8 cellular contexts compared by ENCODE assay signal in genomic region chr5:171387255-171387969, GRCh38. TPM values are rescaled to one million over a fixed set of nuclear protein-coding genes. Genes with fewer than 3 reads are reported as not detected.
DNase-seq lines count a peak whose midpoint lies in the region; ATAC-seq lines count a peak whose summit lies in the region.

A gene with protein sequence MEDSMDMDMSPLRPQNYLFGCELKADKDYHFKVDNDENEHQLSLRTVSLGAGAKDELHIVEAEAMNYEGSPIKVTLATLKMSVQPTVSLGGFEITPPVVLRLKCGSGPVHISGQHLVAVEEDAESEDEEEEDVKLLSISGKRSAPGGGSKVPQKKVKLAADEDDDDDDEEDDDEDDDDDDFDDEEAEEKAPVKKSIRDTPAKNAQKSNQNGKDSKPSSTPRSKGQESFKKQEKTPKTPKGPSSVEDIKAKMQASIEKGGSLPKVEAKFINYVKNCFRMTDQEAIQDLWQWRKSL (plus strand): TSS chr5:171387849. CDS start chr5:171387949, 100 bp downstream.

- no peaks in the 10 kb centered on the region for H3K9me3 Mint-ChIP-seq in dendritic cell treated with granulocyte-macrophage colony-stimulating factor and Interleukin-4, amounts not matched to agents 40 ng/mL and 50 ng/mL, for 4 days

- H3K27ac Mint-ChIP-seq in dendritic cell treated with granulocyte-macrophage colony-stimulating factor and Interleukin-4, amounts not matched to agents 40 ng/mL and 50 ng/mL, for 4 days: peak within 1 kb of the TSS; percentile 94

- H3K36me3 Mint-ChIP-seq in dendritic cell treated with granulocyte-macrophage colony-stimulating factor and Interleukin-4, amounts not matched to agents 40 ng/mL and 50 ng/mL, for 4 days (ENCODE audit: low read depth): peaks cover 45% of the 10 kb centered on the region

- peaks cover 32% of the 10 kb centered on the region for H3K4me1 Mint-ChIP-seq in dendritic cell treated with granulocyte-macrophage colony-stimulating factor and Interleukin-4, amounts not matched to agents 40 ng/mL and 50 ng/mL, for 4 days (ENCODE audit: low read depth)

- H3K4me3 Mint-ChIP-seq in dendritic cell treated with granulocyte-macrophage colony-stimulating factor and Interleukin-4, amounts not matched to agents 40 ng/mL and 50 ng/mL, for 4 days: peak within 1 kb of the TSS; percentile 95

- peak; percentile 78 to 99 (median 94) for DNase-seq in C1 segment of cervical spinal cord (lab: John Stamatoyannopoulos, UW)
- DNase-seq in NCI-H748 treated with DMSO at 0.1 percent for 48 hours (lab: John Stamatoyannopoulos, UW): peak; percentile 97
- DNase-seq in activated CD4-positive, alpha-beta T cell treated with anti-CD3 and anti-CD28 coated beads, Interleukin-2, amount 50 U/mL, for 24 hours (ENCODE audit: low read depth in 1 of 2, low spot score in 1 of 2): peak; percentile 93 to 97
- peak; percentile 98 for DNase-seq in left lobe of liver (ENCODE audit: low spot score)
- peak; percentile 98 for DNase-seq in stimulated activated CD4-positive, alpha-beta T cell treated with anti-CD3 and anti-CD28 coated beads, Interleukin-2, amount 100 ng/mL, for 4 hours (ENCODE audit: low read depth)

- intact Hi-C loops in dendritic cell treated with granulocyte-macrophage colony-stimulating factor and Interleukin-4, amounts not matched to agents 40 ng/mL and 50 ng/mL, for 4 days (cut with micrococcal nuclease): no loop called here

- ATAC-seq in GM19372 (IDR thresholded peaks at IDR 0.05; ENCODE audit: low read depth, unreplicated experiment) (peak; percentile 83), HG03558 (IDR thresholded peaks at IDR 0.05; ENCODE audit: extremely low read depth, unreplicated experiment) (peak; percentile 74), left lobe of liver (peak; percentile 94)

- H3K27me3 Mint-ChIP-seq in dendritic cell treated with granulocyte-macrophage colony-stimulating factor and Interleukin-4, amounts not matched to agents 40 ng/mL and 50 ng/mL, for 4 days: no peaks in the 10 kb centered on the region

RNA-seq across cellular contexts. Expression of the gene that starts here (rescaled TPM):
- 184 TPM for total RNA-seq in left lobe of liver

Comparison
In these comparisons a context has a peak if more than half of its experiments do, and no peak if none do; other contexts are left out.
1. Peak in every context shown above with its lines: DNase-seq and ATAC-seq.